Comparison of ENCODE assay signal across 8 cellular contexts in the genomic region with DNA sequence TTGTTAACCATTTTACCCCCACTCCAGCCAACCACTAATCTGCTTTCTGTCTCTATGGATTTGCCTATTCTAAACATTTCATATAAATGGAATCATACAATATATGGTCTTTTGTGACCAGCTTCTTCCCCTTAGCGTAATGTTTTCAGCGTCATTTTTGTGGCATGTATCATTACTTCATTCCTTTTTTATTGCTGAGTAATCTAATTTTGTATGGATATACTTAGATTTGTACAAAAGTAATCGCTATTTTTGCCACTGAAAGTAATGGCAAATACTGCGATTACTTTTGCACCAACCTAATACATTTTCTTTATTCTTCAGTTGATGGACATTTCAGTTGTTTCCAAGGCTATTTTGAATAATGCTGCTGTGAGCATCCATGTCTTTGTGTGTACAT.
"Had no signal": no experiment of that assay in that cellular context is flagged by ENCODE, and none has a peak within 500 bp of the region (broad histone marks: within the 10 kb centered on the region; RNA-seq: fewer than 3 reads in every experiment).

No MANE protein-coding gene starts in this region.

- FAIRE-seq: H54 had no signal

- H3K9ac ChIP-seq: GM23248 had no signal

- DNase-seq: GM23248, GOT3, H9, HCEC 1CT, Kasumi-1, KG1 had no signal

- H3K27ac ChIP-seq: GM23248, HL-60 had no signal

- H3K4me3 ChIP-seq: GM23248 had no signal

- H2AFZ ChIP-seq: GM23248 had no signal
